Comparison of ENCODE assay signal across 8 cellular contexts in genomic region chr17:63476857-63477470, GRCh38. TPM values are rescaled to one million over a fixed set of nuclear protein-coding genes. Genes with fewer than 3 reads are reported as not detected.
DNase-seq lines count a peak whose midpoint lies in the region; ATAC-seq and TF ChIP-seq lines count a peak whose summit lies in the region.

Gene ACE, plus strand, starts transcription at chr17:63477061. Its CDS starts 34 bp downstream, at chr17:63477095.

- ATAC-seq in GM21619 (IDR thresholded peaks at IDR 0.05; ENCODE audit: unreplicated experiment) (no peak), GM21515 (IDR thresholded peaks at IDR 0.05; ENCODE audit: unreplicated experiment) (no peak)

- H3K79me2 ChIP-seq in osteoblast (ENCODE audit: insufficient read depth, low read length), result no peaks in the 10 kb centered on the region

- no peaks in the 10 kb centered on the region for H3K9me3 ChIP-seq in osteoblast (ENCODE audit: low read depth, low read length)

- H3K36me3 Mint-ChIP-seq in activated T-helper 2 cell treated with anti-CD3 and anti-CD28 coated beads, Interferon-gamma antibody, Interleukin-2, Interleukin-4, amounts not matched to agents 10 μg/mL and 5 μg/mL and 100 μg/mL, durations not matched to agents 14 hours and 24 hours and 36 hours (ENCODE audit: low read depth), result no peaks in the 10 kb centered on the region

- H3K27me3 ChIP-seq in osteoblast (ENCODE audit: insufficient read depth, low read length), result peaks cover 30% of the 10 kb centered on the region

- peak; percentile 64 for DNase-seq in AG08396 (ENCODE audit: low spot score)
- peak; percentile 72 for DNase-seq in GM20000 (ENCODE audit: low spot score)
- peak; percentile 86 for DNase-seq in NCI-H69 (lab: John Stamatoyannopoulos, UW)
- no peak for DNase-seq in activated T-helper 2 cell treated with anti-CD3 and anti-CD28 coated beads, Interferon-gamma antibody, Interleukin-2, Interleukin-4, amounts not matched to agents 10 μg/mL and 5 μg/mL and 100 μg/mL, durations not matched to agents 14 hours and 24 hours and 36 hours (ENCODE audit: low spot score)
- DNase-seq in glomerular endothelial cell (ENCODE audit: extremely low read depth, low read depth, low spot score), result no peak
- DNase-seq in osteoblast (ENCODE audit: insufficient read length, low spot score, missing footprints), result peak; percentile 85

- H3K4me1 ChIP-seq in osteoblast (ENCODE audit: insufficient read depth, low read length), result peaks cover 12% of the 10 kb centered on the region

- H3K9me3 Mint-ChIP-seq in activated T-helper 2 cell treated with anti-CD3 and anti-CD28 coated beads, Interferon-gamma antibody, Interleukin-2, Interleukin-4, amounts not matched to agents 10 μg/mL and 5 μg/mL and 100 μg/mL, durations not matched to agents 14 hours and 24 hours and 36 hours, result no peaks in the 10 kb centered on the region

- peak within 1 kb of the TSS; percentile 59 for H2AFZ ChIP-seq in osteoblast (ENCODE audit: low read length)

- peaks cover 2% of the 10 kb centered on the region for H3K4me1 Mint-ChIP-seq in activated T-helper 2 cell treated with anti-CD3 and anti-CD28 coated beads, Interferon-gamma antibody, Interleukin-2, Interleukin-4, amounts not matched to agents 10 μg/mL and 5 μg/mL and 100 μg/mL, durations not matched to agents 14 hours and 24 hours and 36 hours (ENCODE audit: low read depth)

- H3K27ac Mint-ChIP-seq in activated T-helper 2 cell treated with anti-CD3 and anti-CD28 coated beads, Interferon-gamma antibody, Interleukin-2, Interleukin-4, amounts not matched to agents 10 μg/mL and 5 μg/mL and 100 μg/mL, durations not matched to agents 14 hours and 24 hours and 36 hours, result no peak within 1 kb of the TSS

- intact Hi-C loops in activated T-helper 2 cell treated with anti-CD3 and anti-CD28 coated beads, Interferon-gamma antibody, Interleukin-2, Interleukin-4, amounts not matched to agents 10 μg/mL and 5 μg/mL and 100 μg/mL, durations not matched to agents 14 hours and 24 hours and 36 hours (cut with micrococcal nuclease), result loop anchor here (5.0 kb wide), 1 partner anchor 135 kb away; no protein-coding TSS in a partner anchor

- H3K4me2 ChIP-seq in osteoblast (ENCODE audit: insufficient read depth, low read length), result peak within 1 kb of the TSS; percentile 77

- no peaks in the 10 kb centered on the region for H4K20me1 ChIP-seq in osteoblast (ENCODE audit: insufficient read depth, low read length)

- no peak within 1 kb of the TSS for H3K27ac ChIP-seq in osteoblast (ENCODE audit: low read depth, low read length)

- H3K27me3 Mint-ChIP-seq in activated T-helper 2 cell treated with anti-CD3 and anti-CD28 coated beads, Interferon-gamma antibody, Interleukin-2, Interleukin-4, amounts not matched to agents 10 μg/mL and 5 μg/mL and 100 μg/mL, durations not matched to agents 14 hours and 24 hours and 36 hours (ENCODE audit: low read depth), result peaks cover 38% of the 10 kb centered on the region

- H3K4me3 Mint-ChIP-seq in activated T-helper 2 cell treated with anti-CD3 and anti-CD28 coated beads, Interferon-gamma antibody, Interleukin-2, Interleukin-4, amounts not matched to agents 10 μg/mL and 5 μg/mL and 100 μg/mL, durations not matched to agents 14 hours and 24 hours and 36 hours (ENCODE audit: low read depth), result peak within 1 kb of the TSS; percentile 69

- H3K4me3 ChIP-seq in osteoblast (ENCODE audit: insufficient read depth, low read length), result peak within 1 kb of the TSS; percentile 66

- TF ChIP-seq CTCF in GM20000 (IDR thresholded peaks at IDR 0.05; ENCODE audit: extremely low read depth, missing control alignments) (no peak), osteoblast (IDR thresholded peaks at IDR 0.05; ENCODE audit: extremely low read depth, low read depth, low read length) (no peak)

- H3K36me3 ChIP-seq in osteoblast (ENCODE audit: insufficient read depth, low read length), result no peaks in the 10 kb centered on the region

RNA-seq across cellular contexts. Expression of gene ACE, which starts in this region (rescaled TPM):
- total RNA-seq in activated T-helper 2 cell treated with anti-CD3 and anti-CD28 coated beads, Interferon-gamma antibody, Interleukin-2, Interleukin-4, amounts not matched to agents 10 μg/mL and 5 μg/mL and 100 μg/mL, durations not matched to agents 14 hours and 24 hours and 36 hours, result not detected in 2 replicates
- total RNA-seq in glomerular endothelial cell, result 22.8 and 117 TPM in 2 replicates
- total RNA-seq in osteoblast, result 10.1 and 17.7 TPM in 2 replicates

Comparison
In these comparisons a context has a peak if more than half of its experiments do, and no peak if none do; other contexts are left out.
1. RNA of gene ACE (total RNA-seq): 22.8 to 117 TPM in glomerular endothelial cell and 10.1 to 17.7 TPM in osteoblast; not detected in activated T-helper 2 cell treated with anti-CD3 and anti-CD28 coated beads, Interferon-gamma antibody, Interleukin-2, Interleukin-4, amounts not matched to agents 10 μg/mL and 5 μg/mL and 100 μg/mL, durations not matched to agents 14 hours and 24 hours and 36 hours; every median in the first group is over 10 times any median in the second.
2. DNase-seq: peak in AG08396 (single experiment), GM20000 (single experiment), NCI-H69 (single experiment) and osteoblast (single experiment); none in activated T-helper 2 cell treated with anti-CD3 and anti-CD28 coated beads, Interferon-gamma antibody, Interleukin-2, Interleukin-4, amounts not matched to agents 10 μg/mL and 5 μg/mL and 100 μg/mL, durations not matched to agents 14 hours and 24 hours and 36 hours (single experiment) and glomerular endothelial cell (single experiment).